In genomic region chr1:17279001-17279830, GRCh38 we compare ENCODE assay signal across 21 cellular contexts. TPM values are rescaled to one million over a fixed set of nuclear protein-coding genes. Genes with fewer than 3 reads are reported as not detected.
"Had no signal": no experiment of that assay in that cellular context is flagged by ENCODE, and none has a peak within 500 bp of the region (broad histone marks: within the 10 kb centered on the region; RNA-seq: fewer than 3 reads in every experiment).

No MANE protein-coding gene starts in this region.

- ATAC-seq: left ventricle myocardium superior; natural killer cell; stimulated activated naive B cell treated with anti-CD40 and anti-IgM and Interleukin-4, amounts not matched to agents 10 μg/mL and 1 μg/mL and 100 μg/mL, for 72 hours had no signal

- H3K4me3 ChIP-seq: esophagus squamous epithelium, SK-N-MC, tibial nerve had no signal

- H3K4me1 ChIP-seq: tibial nerve had no signal

- DNase-seq: activated CD4-positive, alpha-beta T cell treated with anti-CD3 and anti-CD28 coated beads, Interleukin-2, amount 50 U/mL, for 4 hours; activated CD4-positive, CD25-positive, alpha-beta regulatory T cell treated with anti-CD3 and anti-CD28 coated beads, Interleukin-2, amount 50 U/mL, for 72 hours; activated naive CD4-positive, alpha-beta T cell treated with anti-CD3 and anti-CD28 coated beads, Interleukin-2, amount 10 ng/mL, durations not matched to agents 7 days and 5 days; activated T-cell treated with anti-CD3 and anti-CD28 coated beads, Interleukin-2, amount 50 U/mL, for 24 hours; esophagus squamous epithelium; hypothalamus; left ventricle myocardium superior; mesenchymal stem cell; natural killer cell; occipital lobe; stimulated activated CD4-positive, alpha-beta T cell treated with anti-CD3 and anti-CD28 coated beads, Interleukin-15, amount 100 ng/mL, for 24 hours; stimulated activated CD4-positive, alpha-beta T cell treated with anti-CD3 and anti-CD28 coated beads, Interleukin-4, amount 100 ng/mL, for 1 hour; stimulated activated naive B cell treated with anti-CD40 and anti-IgM and Interleukin-4, amounts not matched to agents 10 μg/mL and 1 μg/mL and 100 μg/mL, for 72 hours had no signal

- H3K27ac ChIP-seq: esophagus squamous epithelium, SK-N-MC, tibial nerve had no signal

- H3K9me3 Mint-ChIP-seq: activated naive CD4-positive, alpha-beta T cell treated with anti-CD3 and anti-CD28 coated beads, Interleukin-2, amount 10 ng/mL, durations not matched to agents 7 days and 5 days; activated T-cell treated with anti-CD3 and anti-CD28 coated beads, Interleukin-2, amount 50 U/mL, for 24 hours; natural killer cell; stimulated activated naive B cell treated with anti-CD40 and anti-IgM and Interleukin-4, amounts not matched to agents 10 μg/mL and 1 μg/mL and 100 μg/mL, for 72 hours had no signal

- H3K9me3 ChIP-seq: esophagus squamous epithelium, tibial nerve had no signal

- H3K36me3 Mint-ChIP-seq: activated naive CD4-positive, alpha-beta T cell treated with anti-CD3 and anti-CD28 coated beads, Interleukin-2, amount 10 ng/mL, durations not matched to agents 7 days and 5 days; natural killer cell; stimulated activated naive B cell treated with anti-CD40 and anti-IgM and Interleukin-4, amounts not matched to agents 10 μg/mL and 1 μg/mL and 100 μg/mL, for 72 hours had no signal

- H3K4me3 Mint-ChIP-seq: activated naive CD4-positive, alpha-beta T cell treated with anti-CD3 and anti-CD28 coated beads, Interleukin-2, amount 10 ng/mL, durations not matched to agents 7 days and 5 days; activated T-cell treated with anti-CD3 and anti-CD28 coated beads, Interleukin-2, amount 50 U/mL, for 24 hours; natural killer cell; stimulated activated naive B cell treated with anti-CD40 and anti-IgM and Interleukin-4, amounts not matched to agents 10 μg/mL and 1 μg/mL and 100 μg/mL, for 72 hours had no signal

- H3K27ac Mint-ChIP-seq: activated naive CD4-positive, alpha-beta T cell treated with anti-CD3 and anti-CD28 coated beads, Interleukin-2, amount 10 ng/mL, durations not matched to agents 7 days and 5 days; activated T-cell treated with anti-CD3 and anti-CD28 coated beads, Interleukin-2, amount 50 U/mL, for 24 hours; natural killer cell; stimulated activated naive B cell treated with anti-CD40 and anti-IgM and Interleukin-4, amounts not matched to agents 10 μg/mL and 1 μg/mL and 100 μg/mL, for 72 hours had no signal

- H3K4me1 Mint-ChIP-seq: activated naive CD4-positive, alpha-beta T cell treated with anti-CD3 and anti-CD28 coated beads, Interleukin-2, amount 10 ng/mL, durations not matched to agents 7 days and 5 days; natural killer cell had no signal

- H3K36me3 ChIP-seq: esophagus squamous epithelium, tibial nerve had no signal

RNA-seq across cellular contexts. Expression of gene PADI4, which starts 28.8 kb away (rescaled TPM):
- total RNA-seq: endothelial cell of umbilical vein, esophagus squamous epithelium, fibroblast of villous mesenchyme, kidney epithelial cell, occipital lobe, tibial nerve had no signal

RNA-seq across cellular contexts. Expression of gene PADI3, which starts 30.3 kb away (rescaled TPM):
- total RNA-seq: cardiac septum, endothelial cell of umbilical vein, fibroblast of villous mesenchyme, left ventricle myocardium superior, natural killer cell, occipital lobe, skeletal muscle tissue, subcutaneous adipose tissue, tibial nerve had no signal
